8 cellular contexts compared by ENCODE assay signal in the genomic region with DNA sequence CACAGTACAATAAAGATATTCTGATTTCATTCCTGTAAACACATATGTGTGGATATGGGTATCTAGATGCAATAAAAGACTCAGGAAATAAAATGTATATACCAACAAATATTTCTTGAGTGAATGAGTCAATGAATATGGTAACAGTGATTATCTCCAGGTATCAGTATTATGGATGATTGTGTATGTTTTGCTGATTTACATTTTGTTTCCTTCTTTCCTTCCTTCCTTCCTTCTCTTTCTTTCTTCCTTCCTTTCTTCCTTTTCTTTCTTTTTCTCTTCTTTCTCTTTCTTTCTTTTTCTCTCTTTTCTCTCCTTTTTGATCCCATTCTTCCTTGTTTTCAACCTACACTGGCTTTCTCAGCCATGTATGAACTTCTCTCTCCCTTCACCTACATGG.
"Had no signal": no experiment of that assay in that cellular context is flagged by ENCODE, and none has a peak within 500 bp of the region (broad histone marks: within the 10 kb centered on the region; RNA-seq: fewer than 3 reads in every experiment).

No MANE protein-coding gene starts in this region.

- H3K27ac ChIP-seq: HL-60, KMS-11 had no signal

- FAIRE-seq: HepG2, HTR-8/SVneo had no signal

- ATAC-seq: HepG2 had no signal

- H3K36me3 Mint-ChIP-seq: IgD-negative memory B cell had no signal

- H3K9ac ChIP-seq: KMS-11 had no signal

- H3K4me3 Mint-ChIP-seq: IgD-negative memory B cell had no signal

- H3K4me2 ChIP-seq: KMS-11 had no signal

- H3K27ac Mint-ChIP-seq: IgD-negative memory B cell had no signal

- DNase-seq: IMR-90, KBM-7, KG1 had no signal

- H3K4me1 Mint-ChIP-seq: IgD-negative memory B cell had no signal
